ENCODE assay signal across 24 cellular contexts in genomic region chr7:31145339-31145738, GRCh38.
DNase-seq lines count a peak whose midpoint lies in the region; ATAC-seq, FAIRE-seq and TF ChIP-seq lines count a peak whose summit lies in the region.
"Had no signal": no experiment of that assay in that cellular context is flagged by ENCODE, and none has a peak within 500 bp of the region (broad histone marks: within the 10 kb centered on the region; RNA-seq: fewer than 3 reads in every experiment).

No MANE protein-coding gene starts in this region.

- no TSS peak for BruUV-seq in K562 (replicated peaks; lab: Mats Ljungman, UMichigan)

- no peaks in the 10 kb centered on the region for H3K9me1 ChIP-seq in K562 (ENCODE audit: control insufficient read depth, insufficient read depth, low read length)

- H3K9me3 ChIP-seq in K562 (replicated peaks; ENCODE audit: control insufficient read depth, insufficient read depth, low read depth, low read length) (no peaks in the 10 kb centered on the region), esophagus squamous epithelium (no peaks in the 10 kb centered on the region)

- H3K4me3 ChIP-seq in K562 (no peak overlapping the region), esophagus squamous epithelium (no peak overlapping the region)
- H3K4me3 ChIP-seq: BLaER1 treated with 17β-estradiol and CSF1 and Interleukin-3, amounts not matched to agents 10 nM and 100 nM; dorsolateral prefrontal cortex; GM12878 had no signal

- in situ Hi-C loops in K562 (cut with MboI): loop anchor here (25.0 kb wide), 1 partner anchor 342 kb away; no protein-coding TSS in a partner anchor

- TF ChIP-seq CTCF in K562 (IDR thresholded peaks at IDR 0.05 in 2 of 3, conservative IDR thresholded peaks at IDR 0.05 in 1 of 3; ENCODE audit: insufficient read depth in 2 of 3, low read depth in 1 of 3, low read length in 3 of 3): peak in 2 of 3 experiments; percentile 31 to 33; a peak in 2 of 6 replicates
- TF ChIP-seq CTCF in progenitor cell of endocrine pancreas (IDR thresholded peaks at IDR 0.05; ENCODE audit: unreplicated experiment): peak; percentile 35
- no peak for TF ChIP-seq CTCF in esophagus squamous epithelium (IDR thresholded peaks at IDR 0.05)

- no peak overlapping the region for H3K27ac ChIP-seq in K562 (ENCODE audit: extremely low read depth, low read depth, low read length)
- H3K27ac ChIP-seq in esophagus squamous epithelium: no peak overlapping the region
- H3K27ac ChIP-seq: BLaER1 treated with 17β-estradiol and CSF1 and Interleukin-3, amounts not matched to agents 10 nM and 100 nM; dorsolateral prefrontal cortex had no signal

- H3K4me1 ChIP-seq in K562 (replicated peaks in 1 of 2; ENCODE audit: control insufficient read depth in 2 of 2, insufficient read depth in 2 of 2, low read length in 2 of 2) (no peaks in the 10 kb centered on the region), esophagus squamous epithelium (no peaks in the 10 kb centered on the region)
- H3K4me1 ChIP-seq: BLaER1 treated with 17β-estradiol and CSF1 and Interleukin-3, amounts not matched to agents 10 nM and 100 nM had no signal

- H3K9ac ChIP-seq in K562 (ENCODE audit: insufficient read depth in 1 of 2, low read depth in 2 of 2, low read length in 2 of 2): no peak overlapping the region
- H3K9ac ChIP-seq: BLaER1 treated with 17β-estradiol and CSF1 and Interleukin-3, amounts not matched to agents 10 nM and 100 nM had no signal

- H3K27me3 ChIP-seq in K562 (ENCODE audit: control insufficient read depth in 2 of 2, insufficient read depth in 2 of 2, low read length in 2 of 2) (no peaks in the 10 kb centered on the region), esophagus squamous epithelium (peaks cover 0 to 17% (median 0%) of the 10 kb centered on the region in 4 donors)
- H3K27me3 ChIP-seq: BLaER1 treated with 17β-estradiol and CSF1 and Interleukin-3, amounts not matched to agents 10 nM and 100 nM had no signal

- CTCF ChIA-PET in K562 (lab: Yijun Ruan, JAX; ENCODE audit: low intra/inter-chr PET ratio): no interaction called here

- no peaks in the 10 kb centered on the region for H4K20me1 ChIP-seq in K562 (replicated peaks; ENCODE audit: control insufficient read depth, insufficient read depth, low read length)
- H4K20me1 ChIP-seq: BLaER1 treated with 17β-estradiol and CSF1 and Interleukin-3, amounts not matched to agents 10 nM and 100 nM had no signal

- intact Hi-C loops in K562 (cut with micrococcal nuclease): no loop called here
- intact Hi-C loops in esophagus squamous epithelium (cut with DNase I): no loop called here

- TF ChIP-seq POLR2A in K562 (conservative IDR thresholded peaks at IDR 0.05): no peak
- TF ChIP-seq POLR2A in esophagus squamous epithelium (IDR thresholded peaks at IDR 0.05): no peak

- H3K4me2 ChIP-seq in K562 (ENCODE audit: insufficient read depth, low read length): no peak overlapping the region
- H3K4me2 ChIP-seq: BLaER1 treated with 17β-estradiol and CSF1 and Interleukin-3, amounts not matched to agents 10 nM and 100 nM had no signal

- H3K27ac Mint-ChIP-seq in progenitor cell of endocrine pancreas: no peak overlapping the region
- H3K27ac Mint-ChIP-seq: activated T-cell treated with anti-CD3 and anti-CD28 coated beads, Interleukin-2, amount 50 U/mL, for 24 hours had no signal

- DNase-seq in SHP77 treated with DMSO at 0.1 percent for 48 hours (lab: John Stamatoyannopoulos, UW): peak; percentile 15
- no peak for DNase-seq in SHP77 (lab: John Stamatoyannopoulos, UW)
- DNase-seq in NCI-H1694 treated with DMSO at 0.1 percent for 48 hours (lab: John Stamatoyannopoulos, UW): peak; percentile 40
- no peak for DNase-seq in K562 (ENCODE audit: extremely low read depth in 1 of 4, low spot score in 3 of 4)
- no peak for DNase-seq in progenitor cell of endocrine pancreas (ENCODE audit: low spot score, unreplicated experiment)
- no peak for DNase-seq in esophagus squamous epithelium (lab: John Stamatoyannopoulos, UW)
- DNase-seq in SKM-1 treated with dmso at 0.1 percent for 144 hours (lab: John Stamatoyannopoulos, UW; ENCODE audit: unreplicated experiment): no peak
- no peak for DNase-seq in activated effector memory CD4-positive, alpha-beta T cell treated with anti-CD3 and anti-CD28 coated beads, Interleukin-2, amount 50 U/mL, for 16 hours
- DNase-seq: activated CD4-positive, alpha-beta T cell treated with anti-CD3 and anti-CD28 coated beads for 48 hours; activated naive CD4-positive, alpha-beta T cell; activated T-cell treated with anti-CD3 and anti-CD28 coated beads, Interleukin-2, amount 50 U/mL, for 24 hours; COR-L47; dorsolateral prefrontal cortex; hypothalamus; IMR-90; islet precursor cell; left ventricle myocardium superior; NCI-H2081 treated with DMSO at 0.1 percent for 48 hours; NCI-H510A; stimulated activated CD4-positive, alpha-beta T cell treated with anti-CD3 and anti-CD28 coated beads, Interleukin-15, amount 100 ng/mL, for 24 hours; stimulated activated naive CD4-positive, alpha-beta T cell treated with Interleukin-2 at 50 U/mL for 16 hours had no signal

- H3K36me3 ChIP-seq in K562 (ENCODE audit: control insufficient read depth, insufficient read depth, low read length) (no peaks in the 10 kb centered on the region), esophagus squamous epithelium (no peaks in the 10 kb centered on the region)
- H3K36me3 ChIP-seq: BLaER1 treated with 17β-estradiol and CSF1 and Interleukin-3, amounts not matched to agents 10 nM and 100 nM had no signal

- FAIRE-seq in K562 (lab: Jason Lieb, UNC): no peak
- FAIRE-seq: GM12878 had no signal

- H3K9me3 Mint-ChIP-seq in progenitor cell of endocrine pancreas (ENCODE audit: low read depth): peaks cover 6% of the 10 kb centered on the region

- no peak for TF ChIP-seq EP300 in K562 (IDR thresholded peaks at IDR 0.05; ENCODE audit: low read length)

- POLR2A ChIA-PET in K562 (lab: Yijun Ruan, JAX): no interaction called here

- TF ChIP-seq RAD21 in K562 (CRISPR knock-in tag; conservative IDR thresholded peaks at IDR 0.05 in 1 of 2, IDR thresholded peaks at IDR 0.05 in 1 of 2): peak in 1 of 2 experiments; percentile 35; a peak in 2 of 4 replicates

- no peak overlapping the region for H2AFZ ChIP-seq in K562 (ENCODE audit: low read depth, low read length)

- no peaks in the 10 kb centered on the region for H3K4me1 Mint-ChIP-seq in progenitor cell of endocrine pancreas (ENCODE audit: low read depth)
- H3K4me1 Mint-ChIP-seq: central memory CD8-positive, alpha-beta T cell had no signal

- H3K4me3 Mint-ChIP-seq in progenitor cell of endocrine pancreas (ENCODE audit: low read depth): no peak overlapping the region
- H3K4me3 Mint-ChIP-seq: activated T-cell treated with anti-CD3 and anti-CD28 coated beads, Interleukin-2, amount 50 U/mL, for 24 hours; central memory CD8-positive, alpha-beta T cell had no signal

- H3K79me2 ChIP-seq in K562 (ENCODE audit: control insufficient read depth, insufficient read depth, low read length): no peaks in the 10 kb centered on the region

- no peak for ATAC-seq in K562
- ATAC-seq: GM12878, left ventricle myocardium superior had no signal

- H3K36me3 Mint-ChIP-seq in progenitor cell of endocrine pancreas (ENCODE audit: insufficient read depth): no peaks in the 10 kb centered on the region

- peaks cover 22% of the 10 kb centered on the region for H3K27me3 Mint-ChIP-seq in progenitor cell of endocrine pancreas

TF ChIP-seq in K562, 482 proteins besides CTCF, POLR2A, EP300 and RAD21:
- TF ChIP-seq NKRF (IDR thresholded peaks at IDR 0.05; ENCODE audit: borderline replicate concordance): no peak
- TF ChIP-seq THRAP3 (IDR thresholded peaks at IDR 0.05; ENCODE audit: borderline replicate concordance): no peak
- TF ChIP-seq SREBF2 (CRISPR knock-in tag; IDR thresholded peaks at IDR 0.05): no peak

Comparison
In these comparisons a context has a peak if more than half of its experiments do, and no peak if none do; other contexts are left out.
1. DNase-seq: peak in SHP77 treated with DMSO at 0.1 percent for 48 hours (single experiment) and NCI-H1694 treated with DMSO at 0.1 percent for 48 hours (single experiment); none in SHP77 (0 of 2), K562 (0 of 4), progenitor cell of endocrine pancreas (single experiment), esophagus squamous epithelium (single experiment), SKM-1 treated with dmso at 0.1 percent for 144 hours (single experiment) and activated effector memory CD4-positive, alpha-beta T cell treated with anti-CD3 and anti-CD28 coated beads, Interleukin-2, amount 50 U/mL, for 16 hours (single experiment).
2. CTCF ChIP-seq: peak in K562 (2 of 3) and progenitor cell of endocrine pancreas (single experiment); none in esophagus squamous epithelium (0 of 6).